Comparison of ENCODE assay signal across 13 cellular contexts in the genomic region with DNA sequence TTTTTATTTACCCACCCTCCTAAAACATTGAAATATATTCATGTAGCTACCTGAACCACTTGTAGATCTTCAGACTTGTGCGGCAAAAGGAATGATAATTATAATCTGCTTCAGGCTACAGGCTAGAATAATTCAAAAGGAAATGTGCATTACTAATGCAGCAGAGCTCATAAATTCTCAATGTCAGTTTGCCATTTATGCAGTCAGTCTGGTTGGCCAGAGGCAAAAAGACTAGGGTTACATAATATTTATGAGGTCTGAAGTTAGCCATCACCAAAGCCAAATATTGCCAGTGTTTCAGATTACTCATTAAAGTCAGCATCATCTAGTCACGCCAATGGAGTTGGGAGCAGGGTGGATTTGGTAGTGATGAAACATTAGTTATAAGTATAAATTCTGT. TPM values are rescaled to one million over a fixed set of nuclear protein-coding genes. Genes with fewer than 3 reads are reported as not detected.
DNase-seq lines count a peak whose midpoint lies in the region; ATAC-seq, FAIRE-seq and TF ChIP-seq lines count a peak whose summit lies in the region.
"Had no signal": no experiment of that assay in that cellular context is flagged by ENCODE, and none has a peak within 500 bp of the region (broad histone marks: within the 10 kb centered on the region; RNA-seq: fewer than 3 reads in every experiment).

No MANE protein-coding gene starts in this region.

- H4K20me1 ChIP-seq in PC-9 (ENCODE audit: insufficient read depth), result no peaks in the 10 kb centered on the region

- BruUV-seq in PC-9 (replicated peaks; lab: Mats Ljungman, UMichigan), result no TSS peak

- no peaks in the 10 kb centered on the region for H3K79me2 ChIP-seq in PC-9 (ENCODE audit: low read depth)

- H3K9me3 Mint-ChIP-seq in HFFc6, result no peaks in the 10 kb centered on the region
- no peaks in the 10 kb centered on the region for H3K9me3 Mint-ChIP-seq in activated T-helper 2 cell treated with anti-CD3 and anti-CD28 coated beads, Interferon-gamma antibody, Interleukin-2, Interleukin-4, amounts not matched to agents 10 μg/mL and 5 μg/mL and 100 μg/mL, durations not matched to agents 14 hours and 24 hours and 36 hours

- no peak overlapping the region for H2AFZ ChIP-seq in PC-9

- peak overlapping the region; percentile 61 for H3K4me3 Mint-ChIP-seq in HFFc6
- no peak overlapping the region for H3K4me3 Mint-ChIP-seq in activated T-helper 2 cell treated with anti-CD3 and anti-CD28 coated beads, Interferon-gamma antibody, Interleukin-2, Interleukin-4, amounts not matched to agents 10 μg/mL and 5 μg/mL and 100 μg/mL, durations not matched to agents 14 hours and 24 hours and 36 hours (ENCODE audit: low read depth)

- TF ChIP-seq POLR2A in GM12891 (IDR thresholded peaks at IDR 0.05; ENCODE audit: low read depth, low read length), result no peak

- no peaks in the 10 kb centered on the region for H3K36me3 ChIP-seq in PC-9 (ENCODE audit: low read depth)

- H3K4me3 ChIP-seq in PC-9 (no peak overlapping the region), fibroblast of the aortic adventitia (ENCODE audit: low read depth, low read length) (no peak overlapping the region)

- ATAC-seq in GM18498 (IDR thresholded peaks at IDR 0.05; ENCODE audit: unreplicated experiment), result no peak
- ATAC-seq: sciatic nerve had no signal

- DNase-seq in AG09319 (ENCODE audit: extremely low read depth, low read depth) (peak; percentile 85), HFFc6 (peak; percentile 95), PC-9 (peak in 1 of 2 experiments; percentile 96), fibroblast of the aortic adventitia (ENCODE audit: low read depth) (peak; percentile 86), GM12891 (ENCODE audit: insufficient read length, low spot score) (no peak), G401 (ENCODE audit: low spot score) (no peak)
- DNase-seq in activated T-helper 2 cell treated with anti-CD3 and anti-CD28 coated beads, Interferon-gamma antibody, Interleukin-2, Interleukin-4, amounts not matched to agents 10 μg/mL and 5 μg/mL and 100 μg/mL, durations not matched to agents 14 hours and 24 hours and 36 hours (ENCODE audit: low spot score), result no peak
- DNase-seq: activated CD8-positive, alpha-beta memory T cell treated with anti-CD3 and anti-CD28 coated beads, Interleukin-2, amount 50 U/mL, for 4 hours; NCI-H1092 treated with DMSO at 0.1 percent for 48 hours had no signal

- intact Hi-C loops in PC-9 (cut with micrococcal nuclease; ENCODE audit: unreplicated experiment), result no loop called here
- intact Hi-C loops in activated T-helper 2 cell treated with anti-CD3 and anti-CD28 coated beads, Interferon-gamma antibody, Interleukin-2, Interleukin-4, amounts not matched to agents 10 μg/mL and 5 μg/mL and 100 μg/mL, durations not matched to agents 14 hours and 24 hours and 36 hours (cut with micrococcal nuclease), result no loop called here

- H3K27ac ChIP-seq in PC-9, result peak overlapping the region; percentile 33; the same call in 1 of the 2 replicates

- peak overlapping the region; percentile 4 for H3K4me2 ChIP-seq in PC-9

- H3F3A ChIP-seq in PC-9 (ENCODE audit: insufficient read depth, low read depth), result peaks cover 22% of the 10 kb centered on the region; the same call in 1 of the 2 replicates

- H3K9me2 ChIP-seq in PC-9 (ENCODE audit: insufficient read depth), result no peaks in the 10 kb centered on the region

- CTCF ChIA-PET in PC-9 (lab: Charles Lee), result no interaction called here

- no peaks in the 10 kb centered on the region for H3K36me3 Mint-ChIP-seq in HFFc6 (ENCODE audit: low read depth)
- H3K36me3 Mint-ChIP-seq in activated T-helper 2 cell treated with anti-CD3 and anti-CD28 coated beads, Interferon-gamma antibody, Interleukin-2, Interleukin-4, amounts not matched to agents 10 μg/mL and 5 μg/mL and 100 μg/mL, durations not matched to agents 14 hours and 24 hours and 36 hours (ENCODE audit: low read depth), result no peaks in the 10 kb centered on the region

- peak overlapping the region; percentile 74 for H3K27ac Mint-ChIP-seq in HFFc6
- no peak overlapping the region for H3K27ac Mint-ChIP-seq in activated T-helper 2 cell treated with anti-CD3 and anti-CD28 coated beads, Interferon-gamma antibody, Interleukin-2, Interleukin-4, amounts not matched to agents 10 μg/mL and 5 μg/mL and 100 μg/mL, durations not matched to agents 14 hours and 24 hours and 36 hours

- no peak for TF ChIP-seq CTCF in AG09319 (IDR thresholded peaks at IDR 0.05; ENCODE audit: low read depth, low read length)
- no peak for TF ChIP-seq CTCF in HFFc6 (IDR thresholded peaks at IDR 0.05)
- TF ChIP-seq CTCF in PC-9 (conservative IDR thresholded peaks at IDR 0.05), result no peak
- no peak for TF ChIP-seq CTCF in fibroblast of the aortic adventitia (IDR thresholded peaks at IDR 0.05; ENCODE audit: insufficient read depth, low read length)

- no peaks in the 10 kb centered on the region for H3K27me3 Mint-ChIP-seq in HFFc6 (ENCODE audit: insufficient read depth)
- no peaks in the 10 kb centered on the region for H3K27me3 Mint-ChIP-seq in activated T-helper 2 cell treated with anti-CD3 and anti-CD28 coated beads, Interferon-gamma antibody, Interleukin-2, Interleukin-4, amounts not matched to agents 10 μg/mL and 5 μg/mL and 100 μg/mL, durations not matched to agents 14 hours and 24 hours and 36 hours (ENCODE audit: low read depth)

- POLR2A ChIA-PET in PC-9 (lab: Charles Lee; ENCODE audit: unreplicated experiment), result interaction anchor here (0.5 to 1.2 kb wide), 3 partner anchors 8 to 185 kb away, joined by 6 to 11 read pairs (median 7); no protein-coding TSS in a partner anchor

- peaks cover 27% of the 10 kb centered on the region for H3K4me1 Mint-ChIP-seq in HFFc6 (ENCODE audit: low read depth)
- no peaks in the 10 kb centered on the region for H3K4me1 Mint-ChIP-seq in activated T-helper 2 cell treated with anti-CD3 and anti-CD28 coated beads, Interferon-gamma antibody, Interleukin-2, Interleukin-4, amounts not matched to agents 10 μg/mL and 5 μg/mL and 100 μg/mL, durations not matched to agents 14 hours and 24 hours and 36 hours (ENCODE audit: low read depth)

- no peaks in the 10 kb centered on the region for H3K27me3 ChIP-seq in PC-9 (ENCODE audit: insufficient read depth, low read depth)

- H3K4me1 ChIP-seq in PC-9 (replicated peaks; ENCODE audit: insufficient read depth), result peaks cover 20% of the 10 kb centered on the region

- no peaks in the 10 kb centered on the region; the same call in 1 of the 2 replicates for H3K9me3 ChIP-seq in PC-9 (ENCODE audit: insufficient read depth, low read depth)

- FAIRE-seq in GM12891 (lab: Jason Lieb, UNC), result no peak
- FAIRE-seq: GM12892, urothelium cell line had no signal

- in situ Hi-C loops in G401 (cut with HindIII; ENCODE audit: low sequenced_read_pairs), result no loop called here

TF ChIP-seq in GM12891, 5 proteins besides CTCF, POLR2A, EP300 and RAD21:
- no peak for TF ChIP-seq POU2F2 (IDR thresholded peaks at IDR 0.05; ENCODE audit: low read depth, low read length)
- no peak for TF ChIP-seq PAX5 (IDR thresholded peaks at IDR 0.05; ENCODE audit: insufficient read depth, low read length, severe bottlenecking)
- TF ChIP-seq POLR2AphosphoS5 (IDR thresholded peaks at IDR 0.05; ENCODE audit: low read depth, low read length), result no peak
- TF ChIP-seq SPI1 (IDR thresholded peaks at IDR 0.05; ENCODE audit: low read depth, low read length), result no peak
- no peak for TF ChIP-seq TAF1 (IDR thresholded peaks at IDR 0.05; ENCODE audit: low read depth, low read length)

RNA-seq across cellular contexts. Expression of a gene that starts 38.9 kb away (rescaled TPM):
- total RNA-seq in HFFc6 (2021; fragmentation: NEBNext Ultra II Directional; extraction: Animal tissue kit (Norgen Biotek cat#: 25700)), result 1 to 10 TPM; 5.3 to 7.5 (median 6.2) TPM
- total RNA-seq in PC-9 (2021) (21.5 and 32.4 TPM in 2 replicates), fibroblast of the aortic adventitia (ENCODE audit: low replicate concordance) (4.0 and 14.3 TPM in 2 replicates)
- total RNA-seq in activated T-helper 2 cell treated with anti-CD3 and anti-CD28 coated beads, Interferon-gamma antibody, Interleukin-2, Interleukin-4, amounts not matched to agents 10 μg/mL and 5 μg/mL and 100 μg/mL, durations not matched to agents 14 hours and 24 hours and 36 hours, result 6.0 and 7.9 TPM in 2 replicates
- 4.2 TPM for polyA plus RNA-seq in GM12891 (2012; ENCODE audit: low read depth, missing spikeins)
- total RNA-seq in G401 (2014; rRNA removed; shearing (Covaris generic)), result 6.5 and 63.2 TPM in 2 replicates

RNA-seq across cellular contexts. Expression of a gene that starts 46.7 kb away (rescaled TPM):
- 10 to 100 TPM in 2 of 6 experiments, 1 to 10 TPM in 4; 8.2 to 13.9 (median 9.2) TPM for total RNA-seq in HFFc6 (2021; fragmentation: NEBNext Ultra II Directional; extraction: Animal tissue kit (Norgen Biotek cat#: 25700))
- total RNA-seq in PC-9 (2021) (0.87 TPM in 1 of 2 replicates, not detected in the other), fibroblast of the aortic adventitia (ENCODE audit: low replicate concordance) (0.41 and 0.99 TPM in 2 replicates)
- 0.09 TPM in 1 of 2 replicates, not detected in the other for total RNA-seq in activated T-helper 2 cell treated with anti-CD3 and anti-CD28 coated beads, Interferon-gamma antibody, Interleukin-2, Interleukin-4, amounts not matched to agents 10 μg/mL and 5 μg/mL and 100 μg/mL, durations not matched to agents 14 hours and 24 hours and 36 hours
- polyA plus RNA-seq in GM12891 (2012; ENCODE audit: low read depth, missing spikeins), result 0.18 TPM
- 21.8 and 26.2 TPM in 2 replicates for total RNA-seq in G401 (2014; rRNA removed; shearing (Covaris generic))

Comparison
In these comparisons a context has a peak if more than half of its experiments do, and no peak if none do; other contexts are left out.
1. DNase-seq: peak in AG09319 (single experiment), HFFc6 (single experiment) and fibroblast of the aortic adventitia (single experiment); none in activated T-helper 2 cell treated with anti-CD3 and anti-CD28 coated beads, Interferon-gamma antibody, Interleukin-2, Interleukin-4, amounts not matched to agents 10 μg/mL and 5 μg/mL and 100 μg/mL, durations not matched to agents 14 hours and 24 hours and 36 hours (single experiment), GM12891 (single experiment) and G401 (single experiment).